1 cellular context compared by ENCODE assay signal in genomic region chr4:167020410-167020809, GRCh38.
TF ChIP-seq lines count a peak whose summit lies in the region.

No MANE protein-coding gene starts in this region.

TF ChIP-seq in A549, 52 proteins besides CTCF, POLR2A, EP300 and RAD21 (continued from another document):
- TF ChIP-seq HMGXB4 (CRISPR knock-in tag; IDR thresholded peaks at IDR 0.05; ENCODE audit: borderline replicate concordance): no peak
- TF ChIP-seq HOXA7 (CRISPR knock-in tag; IDR thresholded peaks at IDR 0.05): no peak
